8 cellular contexts compared by ENCODE assay signal in the genomic region with DNA sequence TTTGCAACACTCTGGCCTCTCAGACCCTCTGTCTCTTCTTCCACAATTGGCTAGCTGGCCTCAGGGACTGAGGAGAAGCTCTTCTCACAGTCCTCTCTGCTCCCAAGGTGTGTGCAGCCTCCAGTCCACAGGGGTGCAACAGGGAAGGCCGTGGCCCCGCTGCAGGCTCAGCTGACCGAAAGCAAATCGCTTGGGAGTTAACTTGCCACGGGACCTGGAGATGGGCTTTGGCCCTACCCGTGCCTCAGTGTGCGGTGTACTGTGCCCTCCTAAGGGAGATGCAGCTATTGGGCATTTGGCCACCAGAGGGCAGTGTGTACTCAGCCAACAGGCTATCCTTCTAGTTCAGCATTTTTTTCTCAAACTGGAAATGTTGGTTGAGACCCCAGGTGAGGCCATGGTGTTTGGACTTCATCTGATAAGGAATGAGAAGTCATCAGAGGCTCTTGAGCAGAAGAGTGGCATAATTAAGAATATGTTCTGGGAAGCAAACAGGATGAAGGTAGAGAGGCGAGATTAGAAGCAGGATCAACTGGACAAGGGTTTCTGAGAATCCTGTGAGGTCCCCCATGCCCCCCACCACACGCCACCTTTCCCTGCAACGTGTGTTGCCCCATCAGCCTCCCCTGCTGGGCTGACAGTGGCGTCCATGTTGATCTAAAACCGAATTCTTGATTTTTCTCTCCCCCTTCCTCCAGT. TPM values are rescaled to one million over a fixed set of nuclear protein-coding genes. Genes with fewer than 3 reads are reported as not detected.
DNase-seq lines count a peak whose midpoint lies in the region; ATAC-seq and TF ChIP-seq lines count a peak whose summit lies in the region.

No MANE protein-coding gene starts in this region.

- no peak overlapping the region for H3K18ac ChIP-seq in mesenchymal stem cell (ENCODE audit: low read depth in 1 of 2, low read length in 2 of 2)

- no peak overlapping the region for H3K14ac ChIP-seq in mesenchymal stem cell (ENCODE audit: low read length in 2 of 2)

- H3K4me3 Mint-ChIP-seq in Caco-2 (ENCODE audit: unreplicated experiment), result no peak overlapping the region
- no peak overlapping the region for H3K4me3 Mint-ChIP-seq in activated CD8-positive, alpha-beta T cell treated with anti-CD3 and anti-CD28 coated beads for 36 hours
- H3K4me3 Mint-ChIP-seq in effector memory CD8-positive, alpha-beta T cell, result no peak overlapping the region

- H2BK120ac ChIP-seq in mesenchymal stem cell (ENCODE audit: low read depth, low read length), result no peak overlapping the region

- DNase-seq in Caco-2 (peak; percentile 84 to 87), NCI-H82 treated with DMSO at 0.1 percent for 48 hours (lab: John Stamatoyannopoulos, UW; ENCODE audit: unreplicated experiment) (peak; percentile 41), mesenchymal stem cell (peak; percentile 73)
- peak; percentile 93 for DNase-seq in activated CD8-positive, alpha-beta T cell treated with anti-CD3 and anti-CD28 coated beads for 36 hours
- DNase-seq in effector memory CD8-positive, alpha-beta T cell, result peak; percentile 76 to 83 (median 77)
- peak; percentile 73 to 75 for DNase-seq in stimulated activated CD8-positive, alpha-beta memory T cell treated with anti-CD3 and anti-CD28 coated beads, Interleukin-2, amount 100 ng/mL, for 1 hour (ENCODE audit: low read depth in 2 of 2)

- H3K4me3 ChIP-seq in Caco-2 (ENCODE audit: low read depth, low read length), result no peak overlapping the region
- H3K4me3 ChIP-seq in mesenchymal stem cell (ENCODE audit: insufficient read depth in 1 of 2, low read depth in 1 of 2, low read length in 2 of 2), result no peak overlapping the region

- CTCF ChIA-PET in Caco-2 (lab: Charles Lee), result interaction anchor here (0.7 to 2.5 kb wide), 9 partner anchors 20 to 304 kb away, joined by 3 to 38 read pairs (median 3); partner anchors contain the start of genes CDC20, ELOVL1 and PTPRF
- CTCF ChIA-PET in activated CD8-positive, alpha-beta T cell treated with anti-CD3 and anti-CD28 coated beads for 36 hours (lab: Charles Lee), result interaction anchor here (0.6 to 2.4 kb wide), 36 partner anchors 8 to 708 kb away, joined by 3 to 73 read pairs (median 4); partner anchors contain the start of genes CDC20, ELOVL1, HYI and MED8

- no peak overlapping the region for H3K23ac ChIP-seq in mesenchymal stem cell (ENCODE audit: low read length in 2 of 2)

- no peaks in the 10 kb centered on the region for H3K9me3 Mint-ChIP-seq in Caco-2 (ENCODE audit: unreplicated experiment)
- no peaks in the 10 kb centered on the region for H3K9me3 Mint-ChIP-seq in activated CD8-positive, alpha-beta T cell treated with anti-CD3 and anti-CD28 coated beads for 36 hours
- H3K9me3 Mint-ChIP-seq in effector memory CD8-positive, alpha-beta T cell, result no peaks in the 10 kb centered on the region

- intact Hi-C loops in Caco-2 (cut with micrococcal nuclease; ENCODE audit: unreplicated experiment), result loop anchor here (1.0 to 2.0 kb wide), 2 partner anchors 132 to 187 kb away; partner anchors contain the start of gene CDC20
- intact Hi-C loops in activated CD8-positive, alpha-beta T cell treated with anti-CD3 and anti-CD28 coated beads for 36 hours (cut with micrococcal nuclease), result loop anchor here (1.0 kb wide), 1 partner anchor 187 kb away; no protein-coding TSS in a partner anchor

- H3K27ac ChIP-seq in mesenchymal stem cell (ENCODE audit: low read length, poor library complexity, severe bottlenecking), result no peak overlapping the region

- H3K36me3 Mint-ChIP-seq in Caco-2 (ENCODE audit: insufficient read depth, unreplicated experiment), result no peaks in the 10 kb centered on the region
- H3K36me3 Mint-ChIP-seq in activated CD8-positive, alpha-beta T cell treated with anti-CD3 and anti-CD28 coated beads for 36 hours (ENCODE audit: low read depth), result no peaks in the 10 kb centered on the region
- H3K36me3 Mint-ChIP-seq in effector memory CD8-positive, alpha-beta T cell (ENCODE audit: insufficient read depth), result no peaks in the 10 kb centered on the region

- H3K27ac Mint-ChIP-seq in Caco-2 (ENCODE audit: unreplicated experiment), result peak overlapping the region; percentile 57
- H3K27ac Mint-ChIP-seq in activated CD8-positive, alpha-beta T cell treated with anti-CD3 and anti-CD28 coated beads for 36 hours, result no peak overlapping the region
- H3K27ac Mint-ChIP-seq in effector memory CD8-positive, alpha-beta T cell, result no peak overlapping the region

- H3K36me3 ChIP-seq in Caco-2 (ENCODE audit: control insufficient read depth, insufficient read depth, low read length), result no peaks in the 10 kb centered on the region
- no peaks in the 10 kb centered on the region for H3K36me3 ChIP-seq in mesenchymal stem cell (ENCODE audit: control insufficient read depth in 1 of 2, insufficient read depth in 2 of 2, low read depth in 1 of 2, low read length in 2 of 2)

- no peak overlapping the region for H2AFZ ChIP-seq in mesenchymal stem cell (ENCODE audit: low read depth, low read length)

- peaks cover 23% of the 10 kb centered on the region for H3K4me1 Mint-ChIP-seq in Caco-2 (ENCODE audit: low read depth, unreplicated experiment)
- no peaks in the 10 kb centered on the region for H3K4me1 Mint-ChIP-seq in activated CD8-positive, alpha-beta T cell treated with anti-CD3 and anti-CD28 coated beads for 36 hours (ENCODE audit: low read depth)
- H3K4me1 Mint-ChIP-seq in effector memory CD8-positive, alpha-beta T cell (ENCODE audit: low read depth in 2 of 2), result no peaks in the 10 kb centered on the region

- H2AK5ac ChIP-seq in mesenchymal stem cell (ENCODE audit: low read length, severe bottlenecking), result no peak overlapping the region

- ATAC-seq in HG03045 (IDR thresholded peaks at IDR 0.05; ENCODE audit: unreplicated experiment) (peak; percentile 65), HG02571 (IDR thresholded peaks at IDR 0.05; ENCODE audit: unreplicated experiment) (no peak)
- ATAC-seq in activated CD8-positive, alpha-beta T cell treated with anti-CD3 and anti-CD28 coated beads for 36 hours, result peak; percentile 93
- peak; percentile 84 for ATAC-seq in effector memory CD8-positive, alpha-beta T cell (replicated peaks)

- TF ChIP-seq CTCF in Caco-2 (IDR thresholded peaks at IDR 0.05; ENCODE audit: insufficient read depth in 1 of 2, low read depth in 1 of 2, low read length in 1 of 2, severe bottlenecking in 1 of 2, unreplicated experiment in 1 of 2), result peak; percentile 78 to 84
- peak; percentile 83 for TF ChIP-seq CTCF in activated CD8-positive, alpha-beta T cell treated with anti-CD3 and anti-CD28 coated beads for 36 hours (IDR thresholded peaks at IDR 0.05)

- no peak overlapping the region for H2BK12ac ChIP-seq in mesenchymal stem cell (ENCODE audit: low read length in 2 of 2)

- H3K79me1 ChIP-seq in mesenchymal stem cell (replicated peaks; ENCODE audit: low read length, poor library complexity, severe bottlenecking), result no peaks in the 10 kb centered on the region

- H3K4ac ChIP-seq in mesenchymal stem cell (ENCODE audit: low read depth in 1 of 2, low read length in 2 of 2), result no peak overlapping the region

- no peaks in the 10 kb centered on the region for H3K27me3 Mint-ChIP-seq in Caco-2 (ENCODE audit: insufficient read depth, unreplicated experiment)
- no peaks in the 10 kb centered on the region for H3K27me3 Mint-ChIP-seq in activated CD8-positive, alpha-beta T cell treated with anti-CD3 and anti-CD28 coated beads for 36 hours
- H3K27me3 Mint-ChIP-seq in effector memory CD8-positive, alpha-beta T cell, result peaks cover 5 to 32% of the 10 kb centered on the region in 2 donors

- H3K27me3 ChIP-seq in Caco-2 (replicated peaks; ENCODE audit: control insufficient read depth, insufficient read depth, low read length) (no peaks in the 10 kb centered on the region), mesenchymal stem cell (ENCODE audit: control insufficient read depth in 1 of 2, insufficient read depth in 1 of 2, low read length in 2 of 2) (peaks cover 0 to 20% of the 10 kb centered on the region in 2 experiments)

- peak overlapping the region; percentile 20 for H4K91ac ChIP-seq in mesenchymal stem cell (ENCODE audit: low read length)

- H3K9me3 ChIP-seq in Caco-2 (no peaks in the 10 kb centered on the region), mesenchymal stem cell (ENCODE audit: control insufficient read depth, low read length) (no peaks in the 10 kb centered on the region)

- no peak overlapping the region for H2BK5ac ChIP-seq in mesenchymal stem cell (ENCODE audit: low read depth, low read length, poor library complexity, severe bottlenecking)

- no peak overlapping the region for H3K9ac ChIP-seq in mesenchymal stem cell (ENCODE audit: low read length)

- peaks cover 11% of the 10 kb centered on the region for H3K4me1 ChIP-seq in Caco-2
- H3K4me1 ChIP-seq in mesenchymal stem cell (ENCODE audit: control insufficient read depth, insufficient read depth, low read depth, low read length), result no peaks in the 10 kb centered on the region

- BruUV-seq in Caco-2 (replicated peaks; lab: Mats Ljungman, UMichigan), result no TSS peak

- WGBS in mesenchymal stem cell, result 24% methylated on average over 12 of the region's 12 CpGs

- H2BK15ac ChIP-seq in mesenchymal stem cell (ENCODE audit: low read depth, poor library complexity, severe bottlenecking), result no peak overlapping the region

- H4K8ac ChIP-seq in mesenchymal stem cell (ENCODE audit: low read length), result no peak overlapping the region

- H3K4me2 ChIP-seq in mesenchymal stem cell (ENCODE audit: low read length, poor library complexity, severe bottlenecking), result no peak overlapping the region

- POLR2A ChIA-PET in Caco-2 (lab: Charles Lee), result interaction anchor here (0.8 kb wide), 1 partner anchor 423 kb away, joined by 5 read pairs; the partner anchor contains the start of gene KDM4A
- POLR2A ChIA-PET in activated CD8-positive, alpha-beta T cell treated with anti-CD3 and anti-CD28 coated beads for 36 hours (lab: Charles Lee), result interaction anchor here (0.9 to 1.1 kb wide), 3 partner anchors 56 to 184 kb away, joined by 3 to 5 read pairs (median 3); partner anchors contain the start of genes CFAP57, EBNA1BP2 and ELOVL1

RNA-seq across cellular contexts. Expression of gene TMEM125, which starts 42.5 kb away (rescaled TPM):
- 22.8 and 25.9 TPM in 2 replicates for total RNA-seq in Caco-2 (2022)
- total RNA-seq in activated CD8-positive, alpha-beta T cell treated with anti-CD3 and anti-CD28 coated beads for 36 hours, result under 1 TPM in 1 of 2 experiments, not detected in 1; 0.81 TPM
- 0.03 TPM for polyA plus RNA-seq in mesenchymal stem cell (2013, experiment 1 of 2)
- polyA plus RNA-seq in mesenchymal stem cell (2013, experiment 2 of 2), result 0.04 TPM

RNA-seq across cellular contexts. Expression of gene CFAP57, which starts 55.2 kb away (rescaled TPM):
- total RNA-seq in Caco-2 (2022), result 0.23 and 0.35 TPM in 2 replicates
- under 1 TPM; 0.18 to 0.23 TPM for total RNA-seq in activated CD8-positive, alpha-beta T cell treated with anti-CD3 and anti-CD28 coated beads for 36 hours
- 0.14 TPM for polyA plus RNA-seq in mesenchymal stem cell (2013, experiment 1 of 2)
- 0.14 TPM for polyA plus RNA-seq in mesenchymal stem cell (2013, experiment 2 of 2)

RNA-seq across cellular contexts. Expression of gene EBNA1BP2, which starts 55.2 kb away (rescaled TPM):
- 56.3 and 61.6 TPM in 2 replicates for total RNA-seq in Caco-2 (2022)
- total RNA-seq in activated CD8-positive, alpha-beta T cell treated with anti-CD3 and anti-CD28 coated beads for 36 hours, result 100 to 1,000 TPM; 115 TPM
- polyA plus RNA-seq in mesenchymal stem cell (2013, experiment 1 of 2), result 64.4 TPM
- polyA plus RNA-seq in mesenchymal stem cell (2013, experiment 2 of 2), result 65.5 TPM

RNA-seq across cellular contexts. Expression of gene C1orf210, which starts 58.1 kb away (rescaled TPM):
- total RNA-seq in Caco-2 (2022), result 7.8 and 9.6 TPM in 2 replicates
- not detected for total RNA-seq in activated CD8-positive, alpha-beta T cell treated with anti-CD3 and anti-CD28 coated beads for 36 hours
- not detected for polyA plus RNA-seq in mesenchymal stem cell (2013, experiment 1 of 2)
- not detected for polyA plus RNA-seq in mesenchymal stem cell (2013, experiment 2 of 2)

Comparison
In these comparisons a context has a peak if more than half of its experiments do, and no peak if none do; other contexts are left out.
1. DNase-seq: peak in every context shown above with its lines; median percentile 93 in activated CD8-positive, alpha-beta T cell treated with anti-CD3 and anti-CD28 coated beads for 36 hours; 86 in Caco-2; 77 in effector memory CD8-positive, alpha-beta T cell; 74 in stimulated activated CD8-positive, alpha-beta memory T cell treated with anti-CD3 and anti-CD28 coated beads, Interleukin-2, amount 100 ng/mL, for 1 hour; 73 in mesenchymal stem cell; 41 in NCI-H82 treated with DMSO at 0.1 percent for 48 hours.
2. RNA of gene TMEM125, which starts 42.5 kb away (total RNA-seq): 22.8 to 25.9 TPM in Caco-2; 0.81 TPM in activated CD8-positive, alpha-beta T cell treated with anti-CD3 and anti-CD28 coated beads for 36 hours; every median in the first group is over 10 times any median in the second.